8 cellular contexts compared by ENCODE assay signal in the genomic region with DNA sequence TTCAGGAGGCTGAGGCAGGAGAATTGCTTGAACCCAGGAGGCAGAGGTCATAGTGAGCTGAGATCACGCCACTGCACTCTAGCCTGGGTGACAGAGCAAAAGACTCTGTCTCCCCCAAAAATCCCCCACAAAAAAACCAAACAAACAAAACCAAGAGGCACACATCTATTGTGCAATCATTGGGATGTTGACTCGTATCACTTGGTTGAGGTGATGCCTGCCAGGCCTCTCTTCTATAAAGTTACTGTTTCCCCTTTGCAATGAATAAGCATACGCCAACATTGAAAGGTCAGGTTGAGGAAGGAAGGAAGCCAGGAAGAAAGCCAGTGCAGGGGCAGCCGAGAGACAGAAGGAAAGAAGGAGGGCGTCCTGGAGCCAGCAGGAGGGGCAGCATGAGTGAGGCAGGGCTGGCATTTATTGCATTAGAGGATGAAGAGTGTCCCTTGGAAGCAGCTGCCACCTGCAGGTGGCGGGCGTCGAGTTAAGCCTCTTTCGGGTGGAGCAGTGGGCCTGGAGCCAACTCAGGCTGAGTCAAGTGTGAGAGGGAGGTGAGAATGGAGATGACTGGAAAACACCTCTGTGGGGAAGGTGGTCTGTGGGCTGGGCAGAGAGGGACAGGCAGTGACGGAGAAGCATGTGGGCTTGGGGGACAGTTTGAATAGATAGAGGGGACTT. TPM values are rescaled to one million over a fixed set of nuclear protein-coding genes. Genes with fewer than 3 reads are reported as not detected.
DNase-seq lines count a peak whose midpoint lies in the region; ATAC-seq and TF ChIP-seq lines count a peak whose summit lies in the region.

No MANE protein-coding gene starts in this region.

- DNase-seq in A172 (ENCODE audit: low spot score) (peak; percentile 87), GM13976 (ENCODE audit: low spot score) (peak; percentile 66), NCI-H2227 (lab: John Stamatoyannopoulos, UW; ENCODE audit: unreplicated experiment) (peak; percentile 63), left colon (peak; percentile 85 to 92), GOT3 (lab: John Stamatoyannopoulos, UW) (no peak)
- DNase-seq in activated naive CD4-positive, alpha-beta T cell treated with anti-CD3 and anti-CD28 coated beads, Interleukin-2, amount 50 U/mL, for 16 hours, result peak; percentile 25
- DNase-seq in stimulated activated naive CD8-positive, alpha-beta T cell treated with anti-CD3 and anti-CD28 coated beads, Interleukin-15, Interleukin-2, amounts not matched to agents 100 U/mL and 50 U/mL, for 24 hours, result peak; percentile 74

- intact Hi-C loops in left colon (cut with DNase I, micrococcal nuclease), result no loop called here

- TF ChIP-seq CTCF in GM13976 (IDR thresholded peaks at IDR 0.05; ENCODE audit: borderline replicate concordance, control extremely low read depth, extremely low read depth, insufficient read depth, missing control alignments), result no peak

- in situ Hi-C loops in GM13976 (cut with MboI; ENCODE audit: low sequenced_read_pairs, unreplicated experiment), result no loop called here

- peak; percentile 58 for ATAC-seq in left colon
- peak; percentile 83 for ATAC-seq in stimulated activated naive CD8-positive, alpha-beta T cell treated with anti-CD3 and anti-CD28 coated beads, Interleukin-15, Interleukin-2, amounts not matched to agents 100 U/mL and 50 U/mL, for 24 hours
- ATAC-seq in HG02623 (IDR thresholded peaks at IDR 0.05; ENCODE audit: unreplicated experiment), result no peak

RNA-seq across cellular contexts. Expression of gene CSPG4, which starts 8.3 kb away (rescaled TPM):
- total RNA-seq in A172 (2014; rRNA removed; shearing (Covaris generic)), result 132 and 171 TPM in 2 replicates
- 10 to 100 TPM in 1 of 2 donors, 1 to 10 TPM in 1; 2.1 to 12.2 TPM for total RNA-seq in left colon

Comparison
In these comparisons a context has a peak if more than half of its experiments do, and no peak if none do; other contexts are left out.
1. RNA of gene CSPG4, which starts 8.3 kb away (total RNA-seq): 132 to 171 TPM in A172; 2.1 to 12.2 TPM in left colon; every median in the first group is over 10 times any median in the second.